22 cellular contexts compared by ENCODE assay signal in genomic region chrX:67721321-67721720, GRCh38.
A peak's percentile ranks its signal among the peaks of the same experiment; 100 is the strongest.
DNase-seq lines count a peak whose midpoint lies in the region; ATAC-seq and FAIRE-seq lines count a peak whose summit lies in the region.
"Had no signal": no experiment of that assay in that cellular context is flagged by ENCODE, and none has a peak within 500 bp of the region (broad histone marks: within the 10 kb centered on the region; RNA-seq: fewer than 3 reads in every experiment).

No MANE protein-coding gene starts in this region.

- no peaks in the 10 kb centered on the region for H3K9me2 ChIP-seq in Karpas-422 (replicated peaks; ENCODE audit: insufficient read depth, low read length)

- no peaks in the 10 kb centered on the region for H3K9me3 ChIP-seq in Karpas-422 (ENCODE audit: low read length)
- H3K9me3 ChIP-seq: BE2C had no signal

- H3K27ac ChIP-seq in Karpas-422 (ENCODE audit: low read length) = peak overlapping the region; percentile 94

- peak overlapping the region; percentile 41 for H3K4me2 ChIP-seq in Karpas-422 (ENCODE audit: low read depth, low read length, poor library complexity, severe bottlenecking)
- H3K4me2 ChIP-seq: GM23338 had no signal

- no peaks in the 10 kb centered on the region for H3K36me3 ChIP-seq in Karpas-422 (ENCODE audit: insufficient read depth, low read length)
- H3K36me3 ChIP-seq: BE2C had no signal

- H2AFZ ChIP-seq in Karpas-422 (ENCODE audit: low read length) = no peak overlapping the region
- H2AFZ ChIP-seq: GM23338 had no signal

- peaks cover 64% of the 10 kb centered on the region for H3K4me1 ChIP-seq in Karpas-422 (ENCODE audit: low read length)
- H3K4me1 ChIP-seq: BE2C had no signal

- H3K27me3 Mint-ChIP-seq in stimulated activated naive CD8-positive, alpha-beta T cell treated with anti-CD3 and anti-CD28 coated beads, Interleukin-15, amount 100 ng/mL, for 72 hours = peaks cover 6% of the 10 kb centered on the region

- H3K4me3 Mint-ChIP-seq in stimulated activated naive CD8-positive, alpha-beta T cell treated with anti-CD3 and anti-CD28 coated beads, Interleukin-15, amount 100 ng/mL, for 72 hours = no peak overlapping the region
- H3K4me3 Mint-ChIP-seq: CD14-positive monocyte; CD4-positive, alpha-beta memory T cell; GM23338 had no signal

- no peaks in the 10 kb centered on the region for H3K4me1 Mint-ChIP-seq in stimulated activated naive CD8-positive, alpha-beta T cell treated with anti-CD3 and anti-CD28 coated beads, Interleukin-15, amount 100 ng/mL, for 72 hours
- H3K4me1 Mint-ChIP-seq: GM23338 had no signal

- no peaks in the 10 kb centered on the region for H3K27me3 ChIP-seq in Karpas-422 (ENCODE audit: low read length)
- H3K27me3 ChIP-seq: BE2C had no signal

- no peaks in the 10 kb centered on the region for H4K20me1 ChIP-seq in Karpas-422 (ENCODE audit: insufficient read depth, low read depth, low read length)

- H3K9ac ChIP-seq in Karpas-422 (ENCODE audit: low read length) = peak overlapping the region; percentile 16

- no peak overlapping the region for H3K4me3 ChIP-seq in Karpas-422 (ENCODE audit: low read length)
- H3K4me3 ChIP-seq: GM23338 had no signal

- no peak for ATAC-seq in stimulated activated naive CD8-positive, alpha-beta T cell treated with anti-CD3 and anti-CD28 coated beads, Interleukin-15, amount 100 ng/mL, for 72 hours
- no peak for ATAC-seq in HG03439 (IDR thresholded peaks at IDR 0.05; ENCODE audit: unreplicated experiment)
- ATAC-seq: GM23338 had no signal

- peak; percentile 45 for FAIRE-seq in endometrium (lab: Jason Lieb, UNC)
- FAIRE-seq: A204.1, GM12892, GM18507, H54, HTR-8/SVneo had no signal

- H3K9me3 Mint-ChIP-seq in stimulated activated naive CD8-positive, alpha-beta T cell treated with anti-CD3 and anti-CD28 coated beads, Interleukin-15, amount 100 ng/mL, for 72 hours = no peaks in the 10 kb centered on the region
- H3K9me3 Mint-ChIP-seq: GM23338 had no signal

- H3K79me2 ChIP-seq in Karpas-422 (ENCODE audit: low read length) = no peaks in the 10 kb centered on the region

- no peak overlapping the region for H3K27ac Mint-ChIP-seq in stimulated activated naive CD8-positive, alpha-beta T cell treated with anti-CD3 and anti-CD28 coated beads, Interleukin-15, amount 100 ng/mL, for 72 hours
- H3K27ac Mint-ChIP-seq: CD4-positive, alpha-beta memory T cell; GM23338 had no signal

- peak; percentile 45 for DNase-seq in Karpas-422
- peak; percentile 10 for DNase-seq in pulmonary artery endothelial cell (ENCODE audit: low read depth, low spot score)
- DNase-seq in stimulated activated naive CD8-positive, alpha-beta T cell treated with anti-CD3 and anti-CD28 coated beads, Interleukin-15, amount 100 ng/mL, for 72 hours = no peak
- no peak for DNase-seq in NCI-H1694 treated with DMSO at 0.1 percent for 48 hours (lab: John Stamatoyannopoulos, UW)
- DNase-seq in stimulated activated CD8-positive, alpha-beta memory T cell treated with anti-CD3 and anti-CD28 coated beads, Interleukin-4, amount 100 ng/mL, for 48 hours = no peak
- DNase-seq: ACHN; BE2C; CD4-positive, alpha-beta memory T cell; DMS153; DMS79; GDM1; HCEC 1CT; IMR-90 had no signal

Comparison
In these comparisons a context has a peak if more than half of its experiments do, and no peak if none do; other contexts are left out.
1. DNase-seq: peak in Karpas-422 (single experiment) and pulmonary artery endothelial cell (single experiment); none in stimulated activated naive CD8-positive, alpha-beta T cell treated with anti-CD3 and anti-CD28 coated beads, Interleukin-15, amount 100 ng/mL, for 72 hours (0 of 2), NCI-H1694 treated with DMSO at 0.1 percent for 48 hours (single experiment) and stimulated activated CD8-positive, alpha-beta memory T cell treated with anti-CD3 and anti-CD28 coated beads, Interleukin-4, amount 100 ng/mL, for 48 hours (single experiment).